ENCODE assay signal across 1 cellular context in the genomic region with DNA sequence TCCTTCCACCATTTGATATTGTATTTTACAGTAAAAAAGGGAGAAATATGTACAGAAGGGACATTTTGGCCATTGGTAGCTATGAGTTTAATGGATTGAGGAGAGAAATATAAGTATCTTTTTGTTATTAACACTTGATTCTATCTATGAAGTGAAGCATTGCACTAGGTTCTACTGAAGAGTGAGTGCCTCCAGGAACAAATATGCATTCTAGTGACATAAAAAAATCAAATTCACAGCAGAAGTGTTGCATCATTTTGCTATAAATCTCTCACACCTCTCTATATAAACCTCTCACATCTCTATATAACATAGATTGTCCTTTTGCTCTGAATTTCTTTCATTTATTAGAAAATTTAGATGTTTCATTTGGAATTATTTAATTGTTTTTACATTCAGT.
TF ChIP-seq lines count a peak whose summit lies in the region.

No MANE protein-coding gene starts in this region.

TF ChIP-seq in GM23338, 12 proteins besides CTCF, POLR2A, EP300 and RAD21 (continued from another document):
- TF ChIP-seq, protein P1, sequence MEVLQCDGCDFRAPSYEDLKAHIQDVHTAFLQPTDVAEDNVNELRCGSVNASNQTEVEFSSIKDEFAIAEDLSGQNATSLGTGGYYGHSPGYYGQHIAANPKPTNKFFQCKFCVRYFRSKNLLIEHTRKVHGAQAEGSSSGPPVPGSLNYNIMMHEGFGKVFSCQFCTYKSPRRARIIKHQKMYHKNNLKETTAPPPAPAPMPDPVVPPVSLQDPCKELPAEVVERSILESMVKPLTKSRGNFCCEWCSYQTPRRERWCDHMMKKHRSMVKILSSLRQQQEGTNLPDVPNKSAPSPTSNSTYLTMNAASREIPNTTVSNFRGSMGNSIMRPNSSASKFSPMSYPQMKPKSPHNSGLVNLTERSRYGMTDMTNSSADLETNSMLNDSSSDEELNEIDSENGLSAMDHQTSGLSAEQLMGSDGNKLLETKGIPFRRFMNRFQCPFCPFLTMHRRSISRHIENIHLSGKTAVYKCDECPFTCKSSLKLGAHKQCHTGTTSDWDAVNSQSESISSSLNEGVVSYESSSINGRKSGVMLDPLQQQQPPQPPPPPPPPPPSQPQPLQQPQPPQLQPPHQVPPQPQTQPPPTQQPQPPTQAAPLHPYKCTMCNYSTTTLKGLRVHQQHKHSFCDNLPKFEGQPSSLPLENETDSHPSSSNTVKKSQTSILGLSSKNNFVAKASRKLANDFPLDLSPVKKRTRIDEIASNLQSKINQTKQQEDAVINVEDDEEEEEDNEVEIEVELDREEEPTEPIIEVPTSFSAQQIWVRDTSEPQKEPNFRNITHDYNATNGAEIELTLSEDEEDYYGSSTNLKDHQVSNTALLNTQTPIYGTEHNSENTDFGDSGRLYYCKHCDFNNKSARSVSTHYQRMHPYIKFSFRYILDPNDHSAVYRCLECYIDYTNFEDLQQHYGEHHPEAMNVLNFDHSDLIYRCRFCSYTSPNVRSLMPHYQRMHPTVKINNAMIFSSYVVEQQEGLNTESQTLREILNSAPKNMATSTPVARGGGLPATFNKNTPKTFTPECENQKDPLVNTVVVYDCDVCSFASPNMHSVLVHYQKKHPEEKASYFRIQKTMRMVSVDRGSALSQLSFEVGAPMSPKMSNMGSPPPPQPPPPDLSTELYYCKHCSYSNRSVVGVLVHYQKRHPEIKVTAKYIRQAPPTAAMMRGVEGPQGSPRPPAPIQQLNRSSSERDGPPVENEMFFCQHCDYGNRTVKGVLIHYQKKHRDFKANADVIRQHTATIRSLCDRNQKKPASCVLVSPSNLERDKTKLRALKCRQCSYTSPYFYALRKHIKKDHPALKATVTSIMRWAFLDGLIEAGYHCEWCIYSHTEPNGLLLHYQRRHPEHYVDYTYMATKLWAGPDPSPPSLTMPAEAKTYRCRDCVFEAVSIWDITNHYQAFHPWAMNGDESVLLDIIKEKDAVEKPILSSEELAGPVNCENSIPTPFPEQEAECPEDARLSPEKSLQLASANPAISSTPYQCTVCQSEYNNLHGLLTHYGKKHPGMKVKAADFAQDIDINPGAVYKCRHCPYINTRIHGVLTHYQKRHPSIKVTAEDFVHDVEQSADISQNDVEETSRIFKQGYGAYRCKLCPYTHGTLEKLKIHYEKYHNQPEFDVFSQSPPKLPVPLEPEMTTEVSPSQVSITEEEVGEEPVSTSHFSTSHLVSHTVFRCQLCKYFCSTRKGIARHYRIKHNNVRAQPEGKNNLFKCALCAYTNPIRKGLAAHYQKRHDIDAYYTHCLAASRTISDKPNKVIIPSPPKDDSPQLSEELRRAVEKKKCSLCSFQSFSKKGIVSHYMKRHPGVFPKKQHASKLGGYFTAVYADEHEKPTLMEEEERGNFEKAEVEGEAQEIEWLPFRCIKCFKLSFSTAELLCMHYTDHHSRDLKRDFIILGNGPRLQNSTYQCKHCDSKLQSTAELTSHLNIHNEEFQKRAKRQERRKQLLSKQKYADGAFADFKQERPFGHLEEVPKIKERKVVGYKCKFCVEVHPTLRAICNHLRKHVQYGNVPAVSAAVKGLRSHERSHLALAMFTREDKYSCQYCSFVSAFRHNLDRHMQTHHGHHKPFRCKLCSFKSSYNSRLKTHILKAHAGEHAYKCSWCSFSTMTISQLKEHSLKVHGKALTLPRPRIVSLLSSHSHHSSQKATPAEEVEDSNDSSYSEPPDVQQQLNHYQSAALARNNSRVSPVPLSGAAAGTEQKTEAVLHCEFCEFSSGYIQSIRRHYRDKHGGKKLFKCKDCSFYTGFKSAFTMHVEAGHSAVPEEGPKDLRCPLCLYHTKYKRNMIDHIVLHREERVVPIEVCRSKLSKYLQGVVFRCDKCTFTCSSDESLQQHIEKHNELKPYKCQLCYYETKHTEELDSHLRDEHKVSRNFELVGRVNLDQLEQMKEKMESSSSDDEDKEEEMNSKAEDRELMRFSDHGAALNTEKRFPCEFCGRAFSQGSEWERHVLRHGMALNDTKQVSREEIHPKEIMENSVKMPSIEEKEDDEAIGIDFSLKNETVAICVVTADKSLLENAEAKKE (CRISPR knock-in tag; IDR thresholded peaks at IDR 0.05): no peak
